8 cellular contexts compared by ENCODE assay signal in genomic region chr5:140362875-140363630, GRCh38. TPM values are rescaled to one million over a fixed set of nuclear protein-coding genes. Genes with fewer than 3 reads are reported as not detected.
DNase-seq lines count a peak whose midpoint lies in the region; ATAC-seq and TF ChIP-seq lines count a peak whose summit lies in the region.

No MANE protein-coding gene starts in this region.

- no peak for TF ChIP-seq POLR2A in upper lobe of left lung (IDR thresholded peaks at IDR 0.05)

- H3K14ac ChIP-seq in trophoblast cell (ENCODE audit: low read length) = no peak overlapping the region

- peak overlapping the region; percentile 67 for H3K4me2 ChIP-seq in trophoblast cell (ENCODE audit: low read length)

- peaks cover 2% of the 10 kb centered on the region for H3K4me1 Mint-ChIP-seq in activated naive CD4-positive, alpha-beta T cell treated with anti-CD3 and anti-CD28 coated beads for 36 hours (ENCODE audit: low read depth)

- H4K8ac ChIP-seq in trophoblast cell (ENCODE audit: low read depth, low read length) = peak overlapping the region; percentile 1

- H3K4me3 ChIP-seq in HL-60 (replicated peaks; ENCODE audit: insufficient read depth, low read length) (no peak overlapping the region; the same call in 1 of the 2 replicates), SK-N-MC (peak overlapping the region; percentile 71), trophoblast cell (ENCODE audit: low read depth, low read length) (peak overlapping the region; percentile 61), upper lobe of left lung (peak overlapping the region in 3 of 4 donors; percentile 9 to 32 (median 28))

- H4K12ac ChIP-seq in trophoblast cell (ENCODE audit: low read depth, low read length) = no peak overlapping the region

- no peak overlapping the region for H3K27ac Mint-ChIP-seq in activated naive CD4-positive, alpha-beta T cell treated with anti-CD3 and anti-CD28 coated beads for 36 hours

- H3K79me1 ChIP-seq in trophoblast cell (ENCODE audit: low read length) = no peaks in the 10 kb centered on the region

- H3K18ac ChIP-seq in trophoblast cell (ENCODE audit: low read length) = no peak overlapping the region

- H3K9me3 Mint-ChIP-seq in activated naive CD4-positive, alpha-beta T cell treated with anti-CD3 and anti-CD28 coated beads for 36 hours = no peaks in the 10 kb centered on the region

- no peak overlapping the region for H3K27ac ChIP-seq in HL-60 (replicated peaks)
- H3K27ac ChIP-seq in SK-N-MC = no peak overlapping the region
- H3K27ac ChIP-seq in trophoblast cell (ENCODE audit: low read depth, low read length) = no peak overlapping the region
- no peak overlapping the region for H3K27ac ChIP-seq in upper lobe of left lung

- TF ChIP-seq CTCF in HL-60 (IDR thresholded peaks at IDR 0.05; ENCODE audit: insufficient read depth, low read length) (peak; percentile 95), upper lobe of left lung (IDR thresholded peaks at IDR 0.05) (peak; percentile 91 to 94 (median 92))

- peak; percentile 93 for ATAC-seq in GM19455 (IDR thresholded peaks at IDR 0.05; ENCODE audit: unreplicated experiment)
- peak; percentile 85 for ATAC-seq in Right ventricle myocardium superior (ENCODE audit: poor library complexity)
- peak; percentile 85 to 86 for ATAC-seq in upper lobe of left lung (ENCODE audit: low FRiP score in 2 of 2)

- H3K36me3 Mint-ChIP-seq in activated naive CD4-positive, alpha-beta T cell treated with anti-CD3 and anti-CD28 coated beads for 36 hours (ENCODE audit: low read depth) = no peaks in the 10 kb centered on the region

- H3K27me3 ChIP-seq in HL-60 (ENCODE audit: insufficient read depth, poor library complexity, severe bottlenecking) = no peaks in the 10 kb centered on the region
- H3K27me3 ChIP-seq in trophoblast cell (ENCODE audit: insufficient read depth, low read length) = no peaks in the 10 kb centered on the region
- no peaks in the 10 kb centered on the region for H3K27me3 ChIP-seq in upper lobe of left lung

- no peak overlapping the region for H2BK120ac ChIP-seq in trophoblast cell (ENCODE audit: insufficient read depth, low read length, poor library complexity)

- CTCF ChIA-PET in activated naive CD4-positive, alpha-beta T cell treated with anti-CD3 and anti-CD28 coated beads for 36 hours (lab: Charles Lee) = interaction anchor here (0.6 to 8.8 kb wide), 18 partner anchors 9 to 369 kb away, joined by 3 to 127 read pairs (median 4); partner anchors contain the start of gene TMCO6

- H3K36me3 ChIP-seq in SK-N-MC (ENCODE audit: insufficient read depth, low read length) = no peaks in the 10 kb centered on the region
- H3K36me3 ChIP-seq in trophoblast cell (ENCODE audit: control insufficient read depth in 1 of 2, insufficient read depth in 2 of 2, low read length in 2 of 2) = no peaks in the 10 kb centered on the region
- H3K36me3 ChIP-seq in upper lobe of left lung = no peaks in the 10 kb centered on the region

- no peak for TF ChIP-seq EP300 in upper lobe of left lung (IDR thresholded peaks at IDR 0.05)

- peaks cover 0 to 4% of the 10 kb centered on the region in 2 experiments for H3K4me1 ChIP-seq in trophoblast cell (ENCODE audit: control insufficient read depth in 1 of 2, insufficient read depth in 2 of 2, low read length in 2 of 2)
- peaks cover 4 to 7% (median 5%) of the 10 kb centered on the region in 4 donors for H3K4me1 ChIP-seq in upper lobe of left lung

- no peaks in the 10 kb centered on the region for H3K9me3 ChIP-seq in SK-N-MC (ENCODE audit: low read depth, low read length)
- peaks cover 2% of the 10 kb centered on the region for H3K9me3 ChIP-seq in trophoblast cell (ENCODE audit: insufficient read depth, low read depth, low read length)
- no peaks in the 10 kb centered on the region for H3K9me3 ChIP-seq in upper lobe of left lung

- intact Hi-C loops in activated naive CD4-positive, alpha-beta T cell treated with anti-CD3 and anti-CD28 coated beads for 36 hours (cut with micrococcal nuclease) = loop anchor here (1.0 to 2.0 kb wide), 4 partner anchors 193 to 678 kb away; no protein-coding TSS in a partner anchor
- intact Hi-C loops in Right ventricle myocardium superior (cut with DNase I) = no loop called here

- no peak overlapping the region for H2BK12ac ChIP-seq in trophoblast cell (ENCODE audit: low read length)

- DNase-seq in COR-L47 (lab: John Stamatoyannopoulos, UW) (peak; percentile 21), HL-60 (ENCODE audit: low read depth in 1 of 2, low spot score in 1 of 2) (peak; percentile 69 to 83), SK-N-MC (ENCODE audit: low read depth, low spot score) (no peak), Right ventricle myocardium superior (peak; percentile 86), trophoblast cell (peak; percentile 75 to 88), upper lobe of left lung (peak; percentile 88 to 95)
- DNase-seq in activated naive CD4-positive, alpha-beta T cell treated with anti-CD3 and anti-CD28 coated beads for 36 hours = peak; percentile 92

- no peak overlapping the region for H2BK5ac ChIP-seq in trophoblast cell (ENCODE audit: low read depth, low read length, poor library complexity)

- H2AK5ac ChIP-seq in trophoblast cell (ENCODE audit: low read length) = no peak overlapping the region

- H3K79me2 ChIP-seq in trophoblast cell (ENCODE audit: control insufficient read depth, insufficient read depth, low read length, poor library complexity) = no peaks in the 10 kb centered on the region

- H3K4me3 Mint-ChIP-seq in activated naive CD4-positive, alpha-beta T cell treated with anti-CD3 and anti-CD28 coated beads for 36 hours = peak overlapping the region; percentile 70

- WGBS in trophoblast cell (ENCODE audit: extremely low coverage, insufficient coverage, insufficient read length) = no CpG with 5 or more reads among the region's 29 CpGs
- 12 to 19% methylated on average over 24 to 28 of the region's 29 CpGs for WGBS in upper lobe of left lung, 2 donors

- H2AFZ ChIP-seq in trophoblast cell (ENCODE audit: insufficient read depth, low read length, poor library complexity) = peak overlapping the region; percentile 24

- H3K9ac ChIP-seq in SK-N-MC (ENCODE audit: insufficient read length) = no peak overlapping the region
- no peak overlapping the region for H3K9ac ChIP-seq in trophoblast cell (ENCODE audit: low read length)

- no peak overlapping the region for H3K23ac ChIP-seq in trophoblast cell (ENCODE audit: low read length)

- H4K91ac ChIP-seq in trophoblast cell (ENCODE audit: low read depth, low read length) = no peak overlapping the region

- H3K27me3 Mint-ChIP-seq in activated naive CD4-positive, alpha-beta T cell treated with anti-CD3 and anti-CD28 coated beads for 36 hours (ENCODE audit: low read depth) = no peaks in the 10 kb centered on the region

- no peak overlapping the region for H3K4ac ChIP-seq in trophoblast cell (ENCODE audit: low read depth, low read length)

RNA-seq across cellular contexts. Expression of gene SLC4A9, which starts 3.1 kb away (rescaled TPM):
- total RNA-seq in activated naive CD4-positive, alpha-beta T cell treated with anti-CD3 and anti-CD28 coated beads for 36 hours = under 1 TPM; 0.07 to 0.12 TPM
- total RNA-seq in Right ventricle myocardium superior (not detected), upper lobe of left lung (under 1 TPM in 3 of 6 donors, not detected in 3; 0.15 to 0.23 (median 0.17) TPM)
- not detected in 2 replicates for polyA plus RNA-seq in trophoblast cell (2013)

RNA-seq across cellular contexts. Expression of gene HBEGF, which starts 16.6 kb away (rescaled TPM):
- 1 to 10 TPM; 8.7 to 9.1 TPM for total RNA-seq in activated naive CD4-positive, alpha-beta T cell treated with anti-CD3 and anti-CD28 coated beads for 36 hours
- total RNA-seq in Right ventricle myocardium superior = 21.7 TPM
- polyA plus RNA-seq in trophoblast cell (2013) = 15.7 and 18.8 TPM in 2 replicates
- total RNA-seq in upper lobe of left lung = 10 to 100 TPM; 10.5 to 65.0 (median 49.5) TPM

RNA-seq across cellular contexts. Expression of gene ANKHD1, which starts 38.6 kb away (rescaled TPM):
- 10 to 100 TPM; 83.2 to 87.0 TPM for total RNA-seq in activated naive CD4-positive, alpha-beta T cell treated with anti-CD3 and anti-CD28 coated beads for 36 hours
- 55.8 TPM for total RNA-seq in Right ventricle myocardium superior
- 64.6 and 66.7 TPM in 2 replicates for polyA plus RNA-seq in trophoblast cell (2013)
- total RNA-seq in upper lobe of left lung = 100 to 1,000 TPM in 5 of 6 donors, 10 to 100 TPM in 1; 97.0 to 338 (median 135) TPM
